In genomic region chr11:3865388-3866193, GRCh38 we compare ENCODE assay signal across 7 cellular contexts. TPM values are rescaled to one million over a fixed set of nuclear protein-coding genes. Genes with fewer than 3 reads are reported as not detected.
A peak's percentile ranks its signal among the peaks of the same experiment; 100 is the strongest.
DNase-seq lines count a peak whose midpoint lies in the region; ATAC-seq, FAIRE-seq and TF ChIP-seq lines count a peak whose summit lies in the region.

No MANE protein-coding gene starts in this region.

- H3K9me3 ChIP-seq in OCI-LY3 (ENCODE audit: insufficient read depth, low read length) (no peaks in the 10 kb centered on the region), endothelial cell of umbilical vein (replicated peaks; ENCODE audit: control insufficient read depth, insufficient read depth, low read length) (no peaks in the 10 kb centered on the region), psoas muscle (no peaks in the 10 kb centered on the region)

- H3K9me1 ChIP-seq in endothelial cell of umbilical vein (replicated peaks; ENCODE audit: control insufficient read depth, extremely low read depth, insufficient read depth, low read length) = no peaks in the 10 kb centered on the region

- WGBS in psoas muscle, 3 donors = 31 to 38% (median 33%) methylated on average over 3 of the region's 3 CpGs

- H3K36me3 ChIP-seq in OCI-LY3 (replicated peaks; ENCODE audit: low read depth, low read length) (no peaks in the 10 kb centered on the region), endothelial cell of umbilical vein (ENCODE audit: control insufficient read depth in 2 of 2, extremely low read depth in 1 of 2, insufficient read depth in 2 of 2, low read length in 2 of 2) (no peaks in the 10 kb centered on the region), psoas muscle (ENCODE audit: insufficient read depth in 1 of 2, low read depth in 1 of 2) (no peaks in the 10 kb centered on the region)

- dilution Hi-C loops in endothelial cell of umbilical vein (cut with MboI; ENCODE audit: extremely low pct_ligation_motif_present, low sequenced_read_pairs) = loop anchor here (25.0 kb wide), 1 partner anchor 197 kb away; no protein-coding TSS in a partner anchor

- H3K4me1 ChIP-seq in OCI-LY3 (ENCODE audit: low read length) (peaks cover 19% of the 10 kb centered on the region), endothelial cell of umbilical vein (ENCODE audit: control insufficient read depth, extremely low read depth, insufficient read depth, low read length) (peaks cover 40% of the 10 kb centered on the region), psoas muscle (peaks cover 83% of the 10 kb centered on the region)

- ATAC-seq in GM18868 (IDR thresholded peaks at IDR 0.05; ENCODE audit: unreplicated experiment) (peak; percentile 29), psoas muscle (no peak), GM19467 (IDR thresholded peaks at IDR 0.05; ENCODE audit: unreplicated experiment) (no peak)

- H3K79me2 ChIP-seq in OCI-LY3 (ENCODE audit: low read length) = peaks cover 58% of the 10 kb centered on the region
- peaks cover 14% of the 10 kb centered on the region for H3K79me2 ChIP-seq in endothelial cell of umbilical vein (ENCODE audit: control insufficient read depth, insufficient read depth, low read length)

- H3K4me3 ChIP-seq in OCI-LY3 (ENCODE audit: low read length) = no peak overlapping the region
- H3K4me3 ChIP-seq in endothelial cell of umbilical vein (replicated peaks in 1 of 3; ENCODE audit: insufficient read depth in 1 of 3, low read depth in 1 of 3, low read length in 3 of 3) = peak overlapping the region in 1 of 3 experiments; percentile 10
- H3K4me3 ChIP-seq in psoas muscle = peak overlapping the region; percentile 27

- POLR2A ChIA-PET in endothelial cell of umbilical vein (lab: Charles Lee) = interaction anchor here (0.6 kb wide), 1 partner anchor 25 kb away, joined by 4 read pairs; the partner anchor contains the start of gene RHOG

- H3K9ac ChIP-seq in OCI-LY3 (ENCODE audit: low read length) (no peak overlapping the region), endothelial cell of umbilical vein (replicated peaks; ENCODE audit: extremely low read depth, insufficient read depth, low read length) (peak overlapping the region; percentile 46)

- CTCF ChIA-PET in endothelial cell of umbilical vein (lab: Charles Lee) = interaction anchor here (1.2 to 2.6 kb wide), 4 partner anchors 10 to 207 kb away, joined by 4 to 35 read pairs (median 6); partner anchors contain the start of gene STIM1

- peak overlapping the region; percentile 27; the same call in 1 of the 2 replicates for H3K4me2 ChIP-seq in OCI-LY3 (ENCODE audit: low read length)
- peak overlapping the region; percentile 68 for H3K4me2 ChIP-seq in endothelial cell of umbilical vein (ENCODE audit: insufficient read depth, low read length)

- no peak for TF ChIP-seq CTCF in OCI-LY3 (IDR thresholded peaks at IDR 0.05; ENCODE audit: low read depth, low read length)
- TF ChIP-seq CTCF in endothelial cell of umbilical vein (IDR thresholded peaks at IDR 0.05; ENCODE audit: extremely low read depth in 1 of 2, insufficient read depth in 1 of 2, low read depth in 1 of 2, low read length in 2 of 2) = no peak
- TF ChIP-seq CTCF in psoas muscle (IDR thresholded peaks at IDR 0.05) = no peak

- TSS peak; percentile 9 for BruUV-seq in endothelial cell of umbilical vein (replicated peaks; lab: Mats Ljungman, UMichigan)

- TF ChIP-seq POLR2A in endothelial cell of umbilical vein (IDR thresholded peaks at IDR 0.05; ENCODE audit: low read depth, low read length) = peak; percentile 74

- DNase-seq in endothelial cell of umbilical vein (ENCODE audit: low read depth, low spot score) (peak; percentile 85), psoas muscle (no peak), C1 segment of cervical spinal cord (lab: John Stamatoyannopoulos, UW) (no peak), urothelium cell line (ENCODE audit: low spot score) (no peak)

- H2AFZ ChIP-seq in OCI-LY3 (ENCODE audit: low read depth, low read length) (no peak overlapping the region), endothelial cell of umbilical vein (ENCODE audit: low read depth, low read length) (peak overlapping the region; percentile 4)

- peak; percentile 91 for FAIRE-seq in endothelial cell of umbilical vein (lab: Jason Lieb, UNC)
- no peak for FAIRE-seq in urothelium cell line (lab: Jason Lieb, UNC)

- no peak overlapping the region for H3K27ac ChIP-seq in OCI-LY3 (ENCODE audit: low read length)
- H3K27ac ChIP-seq in endothelial cell of umbilical vein (ENCODE audit: insufficient read depth, low read depth, low read length) = peak overlapping the region; percentile 78
- peak overlapping the region; percentile 79 for H3K27ac ChIP-seq in psoas muscle

- H4K20me1 ChIP-seq in OCI-LY3 (ENCODE audit: insufficient read depth, low read length) (peaks cover 17% of the 10 kb centered on the region), endothelial cell of umbilical vein (replicated peaks; ENCODE audit: control insufficient read depth, extremely low read depth, insufficient read depth, low read length) (no peaks in the 10 kb centered on the region)

- intact Hi-C loops in endothelial cell of umbilical vein (cut with micrococcal nuclease) = loop anchor here (1.0 kb wide), 2 partner anchors 10 to 15 kb away; partner anchors contain the start of gene STIM1
- intact Hi-C loops in psoas muscle (cut with DNase I) = no loop called here

- H3K27me3 ChIP-seq in OCI-LY3 (ENCODE audit: low read depth, low read length) = no peaks in the 10 kb centered on the region
- no peaks in the 10 kb centered on the region for H3K27me3 ChIP-seq in endothelial cell of umbilical vein (ENCODE audit: control insufficient read depth in 2 of 2, insufficient read depth in 2 of 2, low read length in 2 of 2)
- H3K27me3 ChIP-seq in psoas muscle (ENCODE audit: insufficient read depth in 3 of 3, low read length in 2 of 3) = no peaks in the 10 kb centered on the region

TF ChIP-seq in endothelial cell of umbilical vein, 7 proteins besides CTCF, POLR2A, EP300 and RAD21:
- TF ChIP-seq, protein P1, sequence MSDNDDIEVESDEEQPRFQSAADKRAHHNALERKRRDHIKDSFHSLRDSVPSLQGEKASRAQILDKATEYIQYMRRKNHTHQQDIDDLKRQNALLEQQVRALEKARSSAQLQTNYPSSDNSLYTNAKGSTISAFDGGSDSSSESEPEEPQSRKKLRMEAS (IDR thresholded peaks at IDR 0.05; ENCODE audit: insufficient read depth, insufficient read length) = no peak
- TF ChIP-seq MYC (IDR thresholded peaks at IDR 0.05; ENCODE audit: low read depth, low read length) (no peak), EZH2 (IDR thresholded peaks at IDR 0.05; ENCODE audit: borderline replicate concordance, low read depth, low read length, severe bottlenecking) (no peak), JUN (IDR thresholded peaks at IDR 0.05; ENCODE audit: borderline replicate concordance, insufficient read depth, insufficient read length, low read depth) (peak; percentile 86), GATA2 (IDR thresholded peaks at IDR 0.05; ENCODE audit: insufficient read depth, insufficient read length, low read depth, low read length) (peak; percentile 84), POLR2AphosphoS5 (IDR thresholded peaks at IDR 0.05; ENCODE audit: insufficient read depth, low read depth, low read length) (peak; percentile 69), FOS (IDR thresholded peaks at IDR 0.05; ENCODE audit: borderline replicate concordance, insufficient read depth, low read length) (peak; percentile 77)

RNA-seq across cellular contexts. Expression of gene STIM1, which starts 10.1 kb away (rescaled TPM):
- total RNA-seq in endothelial cell of umbilical vein (30.9 and 32.7 TPM in 2 replicates), psoas muscle (100 to 1,000 TPM in 3 of 4 donors, 10 to 100 TPM in 1; 97.5 to 147 (median 112) TPM)
- polyA plus RNA-seq in endothelial cell of umbilical vein (33.4 and 34.2 TPM in 2 replicates), psoas muscle (100 to 1,000 TPM in 1 of 3 donors, 10 to 100 TPM in 2; 52.1 to 133 (median 66.4) TPM)
- polyA plus RNA-seq in endothelial cell of umbilical vein (2011; cell fraction: cytosol; rRNA removed) = 21.5 and 23.9 TPM in 2 replicates
- polyA plus RNA-seq in endothelial cell of umbilical vein (2011; cell fraction: nucleus; rRNA removed) = 37.3 and 43.2 TPM in 2 replicates
- polyA plus RNA-seq in endothelial cell of umbilical vein (2012) = 35.8 and 44.4 TPM in 2 replicates
- 82.2 and 113 TPM in 2 replicates for polyA minus RNA-seq in endothelial cell of umbilical vein
- 20.8 TPM for polyA minus RNA-seq in endothelial cell of umbilical vein (2011; cell fraction: cytosol; rRNA and poly(A)+ RNA removed)
- 33.8 and 38.6 TPM in 2 replicates for polyA minus RNA-seq in endothelial cell of umbilical vein (2011; cell fraction: nucleus; rRNA and poly(A)+ RNA removed)

RNA-seq across cellular contexts. Expression of gene RHOG, which starts 24.8 kb away (rescaled TPM):
- 59.6 and 69.0 TPM in 2 replicates for total RNA-seq in endothelial cell of umbilical vein
- 119 and 155 TPM in 2 replicates for polyA plus RNA-seq in endothelial cell of umbilical vein
- polyA plus RNA-seq in endothelial cell of umbilical vein (2011; cell fraction: cytosol; rRNA removed) = 82.0 and 106 TPM in 2 replicates
- polyA plus RNA-seq in endothelial cell of umbilical vein (2011; cell fraction: nucleus; rRNA removed) = 26.6 and 28.3 TPM in 2 replicates
- polyA plus RNA-seq in endothelial cell of umbilical vein (2012) = 74.2 and 86.1 TPM in 2 replicates
- 102 and 128 TPM in 2 replicates for polyA minus RNA-seq in endothelial cell of umbilical vein
- polyA minus RNA-seq in endothelial cell of umbilical vein (2011; cell fraction: cytosol; rRNA and poly(A)+ RNA removed) = 58.3 TPM
- polyA minus RNA-seq in endothelial cell of umbilical vein (2011; cell fraction: nucleus; rRNA and poly(A)+ RNA removed) = 23.6 and 25.4 TPM in 2 replicates
- 10 to 100 TPM; 22.4 to 40.9 (median 37.6) TPM for total RNA-seq in psoas muscle
- polyA plus RNA-seq in psoas muscle = 10 to 100 TPM; 44.5 to 80.1 (median 51.3) TPM

RNA-seq across cellular contexts. Expression of gene PGAP2, which starts 57.2 kb away (rescaled TPM):
- total RNA-seq in endothelial cell of umbilical vein (18.3 and 18.5 TPM in 2 replicates), psoas muscle (10 to 100 TPM in 1 of 4 donors, 1 to 10 TPM in 3; 4.5 to 14.5 (median 7.7) TPM)
- polyA plus RNA-seq in endothelial cell of umbilical vein (34.1 and 39.3 TPM in 2 replicates), psoas muscle (10 to 100 TPM in 1 of 3 donors, 1 to 10 TPM in 2; 6.0 to 12.5 (median 6.0) TPM)
- polyA plus RNA-seq in endothelial cell of umbilical vein (2011; cell fraction: cytosol; rRNA removed) = 24.9 and 29.0 TPM in 2 replicates
- 51.5 and 52.9 TPM in 2 replicates for polyA plus RNA-seq in endothelial cell of umbilical vein (2011; cell fraction: nucleus; rRNA removed)
- polyA plus RNA-seq in endothelial cell of umbilical vein (2012) = 19.8 and 26.5 TPM in 2 replicates
- polyA minus RNA-seq in endothelial cell of umbilical vein = 32.4 and 37.3 TPM in 2 replicates
- polyA minus RNA-seq in endothelial cell of umbilical vein (2011; cell fraction: cytosol; rRNA and poly(A)+ RNA removed) = 26.5 TPM
- 11.8 and 16.1 TPM in 2 replicates for polyA minus RNA-seq in endothelial cell of umbilical vein (2011; cell fraction: nucleus; rRNA and poly(A)+ RNA removed)
